Comparison of ENCODE assay signal across 11 cellular contexts in the genomic region with DNA sequence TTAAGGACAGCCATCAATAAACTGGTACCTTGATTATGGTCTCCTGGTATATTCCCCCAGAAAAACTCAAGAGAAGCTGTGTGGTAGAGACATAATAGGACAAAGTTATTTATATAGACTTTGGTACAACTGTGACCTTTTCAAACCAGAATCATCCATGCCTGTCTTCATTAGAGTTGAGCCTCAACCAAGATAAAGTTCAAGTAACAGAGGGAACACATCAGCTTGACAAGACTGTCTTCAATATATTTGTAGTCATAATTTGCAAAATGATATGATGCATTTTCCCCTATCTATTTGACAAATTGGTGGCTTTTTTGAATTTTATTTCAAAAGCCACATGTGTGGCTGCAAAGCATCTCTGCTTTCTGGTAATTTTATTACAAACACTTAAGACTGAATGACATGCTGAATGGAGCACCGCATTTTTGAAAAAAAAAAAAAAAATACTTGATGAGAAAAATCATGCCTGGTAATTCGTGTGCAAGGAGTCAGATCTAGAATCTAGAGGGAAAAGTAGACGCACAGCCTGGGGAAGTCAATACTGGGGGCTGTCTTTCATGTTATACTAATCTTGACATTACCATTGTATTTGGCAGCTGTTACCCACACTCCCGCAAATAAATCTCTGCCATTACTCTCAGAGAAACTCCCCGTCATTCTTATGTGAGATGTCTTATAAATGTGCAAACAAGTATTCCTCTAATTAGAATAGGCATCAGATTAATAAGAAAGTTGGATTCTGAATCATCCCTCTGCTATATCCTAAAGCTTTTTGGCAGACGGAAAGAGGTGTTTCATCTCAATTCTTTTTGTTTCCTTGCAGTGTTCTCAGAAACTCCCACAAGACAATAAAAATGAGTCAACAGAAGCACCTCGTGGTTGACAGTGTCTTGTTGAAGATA.
DNase-seq lines count a peak whose midpoint lies in the region; ATAC-seq and TF ChIP-seq lines count a peak whose summit lies in the region.
"Had no signal": no experiment of that assay in that cellular context is flagged by ENCODE, and none has a peak within 500 bp of the region (broad histone marks: within the 10 kb centered on the region; RNA-seq: fewer than 3 reads in every experiment).

No MANE protein-coding gene starts in this region.

- H3K4me3 ChIP-seq in effector memory CD4-positive, alpha-beta T cell (ENCODE audit: insufficient read depth, low read depth, low read length, poor library complexity, severe bottlenecking): no peak overlapping the region

- peak; percentile 70 for ATAC-seq in activated CD4-positive, alpha-beta T cell treated with anti-CD3 and anti-CD28 coated beads for 36 hours
- peak; percentile 62 for ATAC-seq in HG02610 (IDR thresholded peaks at IDR 0.05; ENCODE audit: unreplicated experiment)
- peak; percentile 62 for ATAC-seq in activated T-helper 17 cell treated with anti-CD3 and anti-CD28 coated beads, Interleukin-2, amount 50 U/mL, for 72 hours (replicated peaks)
- no peak for ATAC-seq in GM18907 (IDR thresholded peaks at IDR 0.05; ENCODE audit: unreplicated experiment)
- ATAC-seq: PC-3 had no signal

- H3K27ac ChIP-seq in effector memory CD4-positive, alpha-beta T cell (ENCODE audit: insufficient read depth, low read length, poor library complexity, severe bottlenecking): no peak overlapping the region

- intact Hi-C loops in activated CD4-positive, alpha-beta T cell treated with anti-CD3 and anti-CD28 coated beads for 36 hours (cut with DNase I, micrococcal nuclease): loop anchor here (1.0 to 10.0 kb wide), 15 partner anchors 51 to 1059 kb away; a partner anchor contains a TSS

- POLR2A ChIA-PET in activated CD4-positive, alpha-beta T cell treated with anti-CD3 and anti-CD28 coated beads for 36 hours (lab: Charles Lee): interaction anchor here (0.6 to 1.1 kb wide), 6 partner anchors 86 to 591 kb away, joined by 3 to 6 read pairs (median 4); no protein-coding TSS in a partner anchor

- H3K9me3 Mint-ChIP-seq in activated CD4-positive, alpha-beta T cell treated with anti-CD3 and anti-CD28 coated beads for 36 hours (ENCODE audit: low read depth): peaks cover 12% of the 10 kb centered on the region
- H3K9me3 Mint-ChIP-seq in activated T-helper 17 cell treated with anti-CD3 and anti-CD28 coated beads, Interleukin-2, amount 50 U/mL, for 72 hours: peaks cover 5% of the 10 kb centered on the region
- no peaks in the 10 kb centered on the region for H3K9me3 Mint-ChIP-seq in HFFc6

- peak; percentile 59 for DNase-seq in activated CD4-positive, alpha-beta T cell treated with anti-CD3 and anti-CD28 coated beads for 36 hours
- DNase-seq in activated CD4-positive, alpha-beta T cell treated with anti-CD3 and anti-CD28 coated beads, Interleukin-2, amount 50 U/mL, for 1 hour: no peak
- DNase-seq in stimulated activated CD4-positive, alpha-beta T cell treated with anti-CD3 and anti-CD28 coated beads, Interleukin-2, amount 100 ng/mL, for 24 hours: peak; percentile 21 to 37
- DNase-seq in effector memory CD4-positive, alpha-beta T cell: no peak
- DNase-seq in HFFc6: no peak
- DNase-seq: DND-41, KG1, PC-3 had no signal

- CTCF ChIA-PET in activated CD4-positive, alpha-beta T cell treated with anti-CD3 and anti-CD28 coated beads for 36 hours (lab: Charles Lee): interaction anchor here (0.6 to 1.1 kb wide), 3 partner anchors 18 to 188 kb away, joined by 3 to 4 read pairs (median 3); no protein-coding TSS in a partner anchor

- no peaks in the 10 kb centered on the region for H3K27me3 Mint-ChIP-seq in activated CD4-positive, alpha-beta T cell treated with anti-CD3 and anti-CD28 coated beads for 36 hours
- no peaks in the 10 kb centered on the region for H3K27me3 Mint-ChIP-seq in activated T-helper 17 cell treated with anti-CD3 and anti-CD28 coated beads, Interleukin-2, amount 50 U/mL, for 72 hours
- H3K27me3 Mint-ChIP-seq in HFFc6 (ENCODE audit: insufficient read depth): no peaks in the 10 kb centered on the region

- peaks cover 28% of the 10 kb centered on the region for H3K36me3 Mint-ChIP-seq in activated CD4-positive, alpha-beta T cell treated with anti-CD3 and anti-CD28 coated beads for 36 hours (ENCODE audit: low read depth)
- no peaks in the 10 kb centered on the region for H3K36me3 Mint-ChIP-seq in activated T-helper 17 cell treated with anti-CD3 and anti-CD28 coated beads, Interleukin-2, amount 50 U/mL, for 72 hours (ENCODE audit: low read depth)
- H3K36me3 Mint-ChIP-seq in HFFc6 (ENCODE audit: low read depth): peaks cover 8% of the 10 kb centered on the region; the same call in 1 of the 2 replicates

- H3K27me3 ChIP-seq in effector memory CD4-positive, alpha-beta T cell (replicated peaks; ENCODE audit: control insufficient read depth, insufficient read depth, low read length, poor library complexity, severe bottlenecking): no peaks in the 10 kb centered on the region

- H3K4me3 Mint-ChIP-seq in activated CD4-positive, alpha-beta T cell treated with anti-CD3 and anti-CD28 coated beads for 36 hours: peak overlapping the region; percentile 47
- H3K4me3 Mint-ChIP-seq in activated T-helper 17 cell treated with anti-CD3 and anti-CD28 coated beads, Interleukin-2, amount 50 U/mL, for 72 hours: peak overlapping the region; percentile 46
- H3K4me3 Mint-ChIP-seq in HFFc6: no peak overlapping the region

- H3K4me1 Mint-ChIP-seq in activated CD4-positive, alpha-beta T cell treated with anti-CD3 and anti-CD28 coated beads for 36 hours: peaks cover 60% of the 10 kb centered on the region
- H3K4me1 Mint-ChIP-seq in activated T-helper 17 cell treated with anti-CD3 and anti-CD28 coated beads, Interleukin-2, amount 50 U/mL, for 72 hours: peaks cover 28% of the 10 kb centered on the region
- peaks cover 67% of the 10 kb centered on the region for H3K4me1 Mint-ChIP-seq in HFFc6 (ENCODE audit: low read depth)

- no peaks in the 10 kb centered on the region for H3K9me3 ChIP-seq in effector memory CD4-positive, alpha-beta T cell (ENCODE audit: control insufficient read depth, low read length)

- H3K36me3 ChIP-seq in effector memory CD4-positive, alpha-beta T cell (ENCODE audit: control insufficient read depth, insufficient read depth, low read length): no peaks in the 10 kb centered on the region

- peak overlapping the region; percentile 93 for H3K27ac Mint-ChIP-seq in activated CD4-positive, alpha-beta T cell treated with anti-CD3 and anti-CD28 coated beads for 36 hours
- peak overlapping the region; percentile 89 for H3K27ac Mint-ChIP-seq in activated T-helper 17 cell treated with anti-CD3 and anti-CD28 coated beads, Interleukin-2, amount 50 U/mL, for 72 hours
- H3K27ac Mint-ChIP-seq in HFFc6: no peak overlapping the region

- H3K4me1 ChIP-seq in effector memory CD4-positive, alpha-beta T cell (ENCODE audit: control insufficient read depth, insufficient read depth, low read length, poor library complexity, severe bottlenecking): no peaks in the 10 kb centered on the region

- no peak for TF ChIP-seq CTCF in HFFc6 (IDR thresholded peaks at IDR 0.05)

Comparison
In these comparisons a context has a peak if more than half of its experiments do, and no peak if none do; other contexts are left out.
1. DNase-seq: peak in activated CD4-positive, alpha-beta T cell treated with anti-CD3 and anti-CD28 coated beads for 36 hours (single experiment) and stimulated activated CD4-positive, alpha-beta T cell treated with anti-CD3 and anti-CD28 coated beads, Interleukin-2, amount 100 ng/mL, for 24 hours (2 of 2); none in activated CD4-positive, alpha-beta T cell treated with anti-CD3 and anti-CD28 coated beads, Interleukin-2, amount 50 U/mL, for 1 hour (single experiment), effector memory CD4-positive, alpha-beta T cell (0 of 3) and HFFc6 (single experiment).